Comparison of ENCODE assay signal across 8 cellular contexts in genomic region chr4:128060130-128060619, GRCh38. TPM values are rescaled to one million over a fixed set of nuclear protein-coding genes. Genes with fewer than 3 reads are reported as not detected.
A peak's percentile ranks its signal among the peaks of the same experiment; 100 is the strongest.
DNase-seq lines count a peak whose midpoint lies in the region; ATAC-seq and TF ChIP-seq lines count a peak whose summit lies in the region.

No MANE protein-coding gene starts in this region.

- intact Hi-C loops in heart right ventricle (cut with DNase I), result loop anchor here in 5 of 10 donors (5.0 to 10.0 kb wide), 4 partner anchors 93 to 225 kb away; partner anchors contain the start of genes ABHD18 (in 4 of the 5), MFSD8 (in 4 of the 5), PGRMC2 (in 1 of the 5) and PLK4 (in 1 of the 5)
- intact Hi-C loops in left ventricle myocardium superior (cut with micrococcal nuclease), result no loop called here
- intact Hi-C loops in activated T-helper 1 cell treated with anti-CD3 and anti-CD28 coated beads, Interleukin-12 subunit alpha, Interleukin-12 subunit beta, Interleukin-2, Interleukin-4 antibody, amounts not matched to agents 30 ng/mL and 10 ng/mL and 1 ng/mL, durations not matched to agents 14 hours and 24 hours and 36 hours (cut with micrococcal nuclease), result loop anchor here (2.0 to 5.0 kb wide), 4 partner anchors 117 to 1033 kb away; partner anchors contain the start of genes HSPA4L and SCLT1

- H3K9me3 Mint-ChIP-seq in activated T-helper 1 cell treated with anti-CD3 and anti-CD28 coated beads, Interleukin-12 subunit alpha, Interleukin-12 subunit beta, Interleukin-2, Interleukin-4 antibody, amounts not matched to agents 30 ng/mL and 10 ng/mL and 1 ng/mL, durations not matched to agents 14 hours and 24 hours and 36 hours, result no peaks in the 10 kb centered on the region
- no peaks in the 10 kb centered on the region for H3K9me3 Mint-ChIP-seq in stimulated activated memory B cell treated with anti-CD40 and anti-IgM and Interleukin-4, amounts not matched to agents 10 μg/mL and 1 μg/mL and 100 μg/mL, for 72 hours

- H3K4me1 Mint-ChIP-seq in activated T-helper 1 cell treated with anti-CD3 and anti-CD28 coated beads, Interleukin-12 subunit alpha, Interleukin-12 subunit beta, Interleukin-2, Interleukin-4 antibody, amounts not matched to agents 30 ng/mL and 10 ng/mL and 1 ng/mL, durations not matched to agents 14 hours and 24 hours and 36 hours (ENCODE audit: low read depth), result peaks cover 6% of the 10 kb centered on the region
- peaks cover 14% of the 10 kb centered on the region for H3K4me1 Mint-ChIP-seq in stimulated activated memory B cell treated with anti-CD40 and anti-IgM and Interleukin-4, amounts not matched to agents 10 μg/mL and 1 μg/mL and 100 μg/mL, for 72 hours

- no peak overlapping the region for H3K9ac ChIP-seq in iPS-15b (ENCODE audit: low read depth, low read length)

- H3K4me3 ChIP-seq in heart right ventricle, result peak overlapping the region; percentile 36 to 85 (median 72)
- peak overlapping the region; percentile 85 for H3K4me3 ChIP-seq in iPS-15b (ENCODE audit: low read depth, low read length)

- H3K27ac ChIP-seq in heart right ventricle, result peak overlapping the region; percentile 76 to 98 (median 94)

- DNase-seq in heart right ventricle, result no peak
- DNase-seq in left ventricle myocardium superior, result no peak
- no peak for DNase-seq in activated T-helper 1 cell treated with anti-CD3 and anti-CD28 coated beads, Interleukin-12 subunit alpha, Interleukin-12 subunit beta, Interleukin-2, Interleukin-4 antibody, amounts not matched to agents 30 ng/mL and 10 ng/mL and 1 ng/mL, durations not matched to agents 14 hours and 24 hours and 36 hours (ENCODE audit: low spot score)
- DNase-seq in activated gamma-delta T cell (lab: John Stamatoyannopoulos, UW), result no peak

- ATAC-seq in heart right ventricle, result no peak
- no peak for ATAC-seq in left ventricle myocardium superior
- no peak for ATAC-seq in stimulated activated memory B cell treated with anti-CD40 and anti-IgM and Interleukin-4, amounts not matched to agents 10 μg/mL and 1 μg/mL and 100 μg/mL, for 72 hours
- no peak for ATAC-seq in GM19467 (IDR thresholded peaks at IDR 0.05; ENCODE audit: unreplicated experiment)
- ATAC-seq in HG03521 (IDR thresholded peaks at IDR 0.05; ENCODE audit: unreplicated experiment), result no peak

- H3K36me3 ChIP-seq in heart right ventricle, result no peaks in the 10 kb centered on the region
- no peaks in the 10 kb centered on the region for H3K36me3 ChIP-seq in iPS-15b (ENCODE audit: control insufficient read depth, insufficient read depth, low read length)

- TF ChIP-seq CTCF in heart right ventricle (IDR thresholded peaks at IDR 0.05), result no peak

- H3K27me3 ChIP-seq in heart right ventricle, result no peaks in the 10 kb centered on the region
- no peaks in the 10 kb centered on the region for H3K27me3 ChIP-seq in iPS-15b (ENCODE audit: control insufficient read depth, insufficient read depth, low read length)

- H3K4me1 ChIP-seq in heart right ventricle (peaks cover 0 to 24% (median 9%) of the 10 kb centered on the region in 9 donors), iPS-15b (ENCODE audit: control insufficient read depth, insufficient read depth, low read length) (no peaks in the 10 kb centered on the region)

- no peaks in the 10 kb centered on the region for H3K27me3 Mint-ChIP-seq in activated T-helper 1 cell treated with anti-CD3 and anti-CD28 coated beads, Interleukin-12 subunit alpha, Interleukin-12 subunit beta, Interleukin-2, Interleukin-4 antibody, amounts not matched to agents 30 ng/mL and 10 ng/mL and 1 ng/mL, durations not matched to agents 14 hours and 24 hours and 36 hours (ENCODE audit: insufficient read depth)
- no peaks in the 10 kb centered on the region for H3K27me3 Mint-ChIP-seq in stimulated activated memory B cell treated with anti-CD40 and anti-IgM and Interleukin-4, amounts not matched to agents 10 μg/mL and 1 μg/mL and 100 μg/mL, for 72 hours

- WGBS in heart right ventricle, 2 donors, result 36 to 44% methylated on average over 15 of the region's 15 CpGs

- H3K27ac Mint-ChIP-seq in activated T-helper 1 cell treated with anti-CD3 and anti-CD28 coated beads, Interleukin-12 subunit alpha, Interleukin-12 subunit beta, Interleukin-2, Interleukin-4 antibody, amounts not matched to agents 30 ng/mL and 10 ng/mL and 1 ng/mL, durations not matched to agents 14 hours and 24 hours and 36 hours, result peak overlapping the region; percentile 95
- H3K27ac Mint-ChIP-seq in stimulated activated memory B cell treated with anti-CD40 and anti-IgM and Interleukin-4, amounts not matched to agents 10 μg/mL and 1 μg/mL and 100 μg/mL, for 72 hours, result peak overlapping the region; percentile 91

- peak overlapping the region; percentile 87 for H3K4me3 Mint-ChIP-seq in activated T-helper 1 cell treated with anti-CD3 and anti-CD28 coated beads, Interleukin-12 subunit alpha, Interleukin-12 subunit beta, Interleukin-2, Interleukin-4 antibody, amounts not matched to agents 30 ng/mL and 10 ng/mL and 1 ng/mL, durations not matched to agents 14 hours and 24 hours and 36 hours
- peak overlapping the region; percentile 91 for H3K4me3 Mint-ChIP-seq in stimulated activated memory B cell treated with anti-CD40 and anti-IgM and Interleukin-4, amounts not matched to agents 10 μg/mL and 1 μg/mL and 100 μg/mL, for 72 hours

- no peaks in the 10 kb centered on the region for H3K36me3 Mint-ChIP-seq in activated T-helper 1 cell treated with anti-CD3 and anti-CD28 coated beads, Interleukin-12 subunit alpha, Interleukin-12 subunit beta, Interleukin-2, Interleukin-4 antibody, amounts not matched to agents 30 ng/mL and 10 ng/mL and 1 ng/mL, durations not matched to agents 14 hours and 24 hours and 36 hours (ENCODE audit: low read depth)
- H3K36me3 Mint-ChIP-seq in stimulated activated memory B cell treated with anti-CD40 and anti-IgM and Interleukin-4, amounts not matched to agents 10 μg/mL and 1 μg/mL and 100 μg/mL, for 72 hours, result no peaks in the 10 kb centered on the region

- H3K9me3 ChIP-seq in heart right ventricle (no peaks in the 10 kb centered on the region), iPS-15b (ENCODE audit: control insufficient read depth, insufficient read depth, low read length) (no peaks in the 10 kb centered on the region)

RNA-seq across cellular contexts. Expression of gene LARP1B, which starts 0.9 kb away (rescaled TPM):
- total RNA-seq in heart right ventricle, result 10 to 100 TPM; 14.5 to 20.3 (median 18.9) TPM
- polyA plus RNA-seq in heart right ventricle, result 10 to 100 TPM; 17.4 to 19.9 TPM
- total RNA-seq in left ventricle myocardium superior, result 15.9 TPM
- 33.3 and 34.5 TPM in 2 replicates for total RNA-seq in activated T-helper 1 cell treated with anti-CD3 and anti-CD28 coated beads, Interleukin-12 subunit alpha, Interleukin-12 subunit beta, Interleukin-2, Interleukin-4 antibody, amounts not matched to agents 30 ng/mL and 10 ng/mL and 1 ng/mL, durations not matched to agents 14 hours and 24 hours and 36 hours
